ENCODE assay signal across 1 cellular context in the genomic region with DNA sequence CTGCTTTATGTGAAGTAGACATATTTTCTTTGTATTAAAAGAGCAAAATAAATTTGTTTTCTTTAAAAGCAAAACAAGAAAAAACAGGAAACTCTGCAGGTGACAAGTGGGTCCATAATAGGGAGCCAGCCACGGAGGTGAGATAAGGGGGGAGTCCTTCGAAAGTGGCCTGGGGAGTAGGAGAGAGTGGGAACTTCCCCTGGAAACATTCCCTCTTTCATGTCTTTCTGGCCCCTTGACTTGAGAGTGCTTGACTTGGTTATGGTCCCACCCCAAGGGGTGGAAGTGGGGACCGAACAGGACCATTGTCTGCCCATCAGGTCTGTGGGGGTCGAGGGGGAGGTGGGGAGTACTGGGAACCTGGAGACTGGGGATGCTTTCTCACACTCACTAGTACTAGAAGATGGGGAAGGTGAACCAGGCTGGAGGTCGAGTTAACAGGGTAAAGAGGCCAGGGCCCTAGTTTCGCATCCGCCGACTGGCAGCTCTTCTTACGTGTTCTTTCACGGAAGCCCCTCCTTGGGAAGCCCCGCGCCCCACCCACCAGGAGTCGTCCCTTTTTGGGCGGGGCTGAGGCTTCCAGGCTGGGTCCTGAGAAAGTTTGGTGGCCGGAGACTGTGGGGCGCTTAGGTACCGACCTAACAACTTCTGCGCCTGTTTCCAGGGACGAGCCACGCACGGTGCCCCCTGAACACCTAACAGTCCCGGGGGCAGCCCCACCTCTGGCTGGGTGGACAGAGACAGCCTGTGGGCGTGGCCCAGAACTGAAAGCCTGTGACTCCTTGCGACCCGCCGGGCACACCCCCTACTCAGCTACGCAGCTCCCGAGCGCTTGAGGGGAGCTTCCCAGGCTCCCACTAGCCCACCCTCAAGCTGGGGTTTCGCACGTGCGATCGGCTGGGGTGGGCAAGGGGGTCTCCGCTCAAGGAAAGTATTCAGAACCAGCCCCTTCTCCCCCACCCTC.
TF ChIP-seq lines count a peak whose summit lies in the region.

No MANE protein-coding gene starts in this region.

TF ChIP-seq in IMR-90, 13 proteins besides CTCF, POLR2A, EP300 and RAD21:
- no peak for TF ChIP-seq RCOR1 (IDR thresholded peaks at IDR 0.05; ENCODE audit: insufficient replicate concordance, low read length)
- 0 out of 2 replicates have a peak, but pooled peaks have one; percentile 7 for TF ChIP-seq MAZ (IDR thresholded peaks at IDR 0.05; ENCODE audit: borderline replicate concordance, low read depth, low read length)
